ENCODE assay signal across 10 cellular contexts in genomic region chr1:9912264-9912936, GRCh38. TPM values are rescaled to one million over a fixed set of nuclear protein-coding genes. Genes with fewer than 3 reads are reported as not detected.
DNase-seq lines count a peak whose midpoint lies in the region; ATAC-seq, FAIRE-seq and TF ChIP-seq lines count a peak whose summit lies in the region.
"Had no signal": no experiment of that assay in that cellular context is flagged by ENCODE, and none has a peak within 500 bp of the region (broad histone marks: within the 10 kb centered on the region; RNA-seq: fewer than 3 reads in every experiment).

No MANE protein-coding gene starts in this region.

- no peak overlapping the region for H3K9ac ChIP-seq in HCT116 (ENCODE audit: low read length)

- peak overlapping the region; percentile 19 for H3K27ac Mint-ChIP-seq in CD4-positive, alpha-beta T cell
- peak overlapping the region; percentile 2 for H3K27ac Mint-ChIP-seq in activated naive CD8-positive, alpha-beta T cell treated with anti-CD3 and anti-CD28 coated beads, Interleukin-2, amount 50 U/mL, for 24 hours
- peak overlapping the region; percentile 9 to 94 (median 82) for H3K27ac Mint-ChIP-seq in naive thymus-derived CD4-positive, alpha-beta T cell

- peaks cover 7% of the 10 kb centered on the region; the same call in 1 of the 2 replicates for H3K79me2 ChIP-seq in HCT116 (ENCODE audit: insufficient read depth, low read length)

- H3K4me3 Mint-ChIP-seq in CD4-positive, alpha-beta T cell: peak overlapping the region; percentile 79
- no peak overlapping the region for H3K4me3 Mint-ChIP-seq in activated naive CD8-positive, alpha-beta T cell treated with anti-CD3 and anti-CD28 coated beads, Interleukin-2, amount 50 U/mL, for 24 hours
- peak overlapping the region; percentile 35 to 75 (median 62) for H3K4me3 Mint-ChIP-seq in naive thymus-derived CD4-positive, alpha-beta T cell

- FAIRE-seq in urothelium cell line (lab: Jason Lieb, UNC): no peak

- no peak for DNase-seq in CD4-positive, alpha-beta T cell
- DNase-seq in HCT116 (ENCODE audit: low read depth, low spot score) (no peak), DMS53 (lab: John Stamatoyannopoulos, UW) (no peak), retina (no peak), urothelium cell line (ENCODE audit: low spot score) (no peak)
- DNase-seq in activated naive CD8-positive, alpha-beta T cell treated with anti-CD3 and anti-CD28 coated beads, Interleukin-2, amount 50 U/mL, for 24 hours: no peak
- DNase-seq in naive thymus-derived CD4-positive, alpha-beta T cell: no peak
- DNase-seq: COR-L47, NCI-H524 treated with DMSO at 0.1 percent for 48 hours had no signal

- TF ChIP-seq POLR2A in HCT116 (IDR thresholded peaks at IDR 0.05; ENCODE audit: borderline replicate concordance, extremely low read depth, insufficient read depth, insufficient read length): no peak

- RAD21 ChIA-PET in HCT116 (lab: Charles Lee; ENCODE audit: low non-redundant PET in 1 of 2, low total read pairs in 2 of 2, uncharacterized antibody in 2 of 2, unreplicated experiment in 2 of 2): no interaction called here

- BruUV-seq in HCT116 (replicated peaks; lab: Mats Ljungman, UMichigan): no TSS peak

- no peaks in the 10 kb centered on the region for H4K20me1 ChIP-seq in HCT116 (ENCODE audit: insufficient read depth)

- no peak overlapping the region for H3K4me2 ChIP-seq in HCT116 (ENCODE audit: low read length)

- TF ChIP-seq RAD21 in HCT116 (IDR thresholded peaks at IDR 0.05; ENCODE audit: low read depth): no peak

- peaks cover 36% of the 10 kb centered on the region for H3K4me1 Mint-ChIP-seq in CD4-positive, alpha-beta T cell (ENCODE audit: low read depth)
- H3K4me1 Mint-ChIP-seq in activated naive CD8-positive, alpha-beta T cell treated with anti-CD3 and anti-CD28 coated beads, Interleukin-2, amount 50 U/mL, for 24 hours: peaks cover 22% of the 10 kb centered on the region
- H3K4me1 Mint-ChIP-seq in naive thymus-derived CD4-positive, alpha-beta T cell: peaks cover 25 to 36% (median 30%) of the 10 kb centered on the region in 7 donors

- TF ChIP-seq CTCF in CD4-positive, alpha-beta T cell (IDR thresholded peaks at IDR 0.05): no peak
- TF ChIP-seq CTCF in HCT116 (IDR thresholded peaks at IDR 0.05 in 2 of 3, conservative IDR thresholded peaks at IDR 0.05 in 1 of 3; ENCODE audit: borderline replicate concordance in 1 of 3, insufficient read depth in 1 of 3, low read depth in 2 of 3, low read length in 2 of 3): no peak

- H3K27ac ChIP-seq in CD4-positive, alpha-beta T cell (ENCODE audit: low read depth, low read length): no peak overlapping the region
- 0 out of 2 replicates have a peak overlapping the region, but pooled peaks have one; percentile 10 for H3K27ac ChIP-seq in HCT116 (ENCODE audit: low read depth, low read length)
- H3K27ac ChIP-seq in naive thymus-derived CD4-positive, alpha-beta T cell (ENCODE audit: low read depth, low read length): peak overlapping the region; percentile 49

- no peak overlapping the region for H2AFZ ChIP-seq in HCT116 (ENCODE audit: low read depth, low read length, poor library complexity, severe bottlenecking)

- H3K27me3 ChIP-seq in CD4-positive, alpha-beta T cell (ENCODE audit: control insufficient read depth, insufficient read depth, low read length): no peaks in the 10 kb centered on the region
- H3K27me3 ChIP-seq in HCT116 (ENCODE audit: insufficient read depth, low read length): no peaks in the 10 kb centered on the region
- no peaks in the 10 kb centered on the region for H3K27me3 ChIP-seq in naive thymus-derived CD4-positive, alpha-beta T cell (ENCODE audit: control insufficient read depth in 2 of 2, insufficient read depth in 2 of 2, low read length in 2 of 2)

- intact Hi-C loops in CD4-positive, alpha-beta T cell (cut with DNase I, micrococcal nuclease): loop anchor here in 1 of 2 experiments (10.0 kb wide), 1 partner anchor 788 kb away; the partner anchor contains the start of gene GPR157
- intact Hi-C loops in HCT116 (cut with micrococcal nuclease): no loop called here
- intact Hi-C loops in naive thymus-derived CD4-positive, alpha-beta T cell (cut with micrococcal nuclease): loop anchor here (5.0 to 10.0 kb wide), 2 partner anchors 1100 to 1102 kb away; partner anchors contain the start of gene TARDBP (in 2 of the 2)

- H3K27me3 Mint-ChIP-seq in CD4-positive, alpha-beta T cell: no peaks in the 10 kb centered on the region
- H3K27me3 Mint-ChIP-seq in activated naive CD8-positive, alpha-beta T cell treated with anti-CD3 and anti-CD28 coated beads, Interleukin-2, amount 50 U/mL, for 24 hours: no peaks in the 10 kb centered on the region
- peaks cover 0 to 15% (median 0%) of the 10 kb centered on the region in 5 donors for H3K27me3 Mint-ChIP-seq in naive thymus-derived CD4-positive, alpha-beta T cell

- no peaks in the 10 kb centered on the region for H3K9me2 ChIP-seq in HCT116 (ENCODE audit: insufficient read depth)

- ATAC-seq in CD4-positive, alpha-beta T cell (ENCODE audit: poor library complexity): no peak
- no peak for ATAC-seq in HCT116
- no peak for ATAC-seq in activated naive CD8-positive, alpha-beta T cell treated with anti-CD3 and anti-CD28 coated beads, Interleukin-2, amount 50 U/mL, for 24 hours
- no peak for ATAC-seq in naive thymus-derived CD4-positive, alpha-beta T cell
- no peak for ATAC-seq in HG02763 (IDR thresholded peaks at IDR 0.05; ENCODE audit: unreplicated experiment)

- H3K36me3 Mint-ChIP-seq in CD4-positive, alpha-beta T cell (ENCODE audit: low read depth): no peaks in the 10 kb centered on the region
- no peaks in the 10 kb centered on the region for H3K36me3 Mint-ChIP-seq in activated naive CD8-positive, alpha-beta T cell treated with anti-CD3 and anti-CD28 coated beads, Interleukin-2, amount 50 U/mL, for 24 hours (ENCODE audit: low read depth)
- H3K36me3 Mint-ChIP-seq in naive thymus-derived CD4-positive, alpha-beta T cell: no peaks in the 10 kb centered on the region

- no peak overlapping the region for H3K4me3 ChIP-seq in HCT116 (replicated peaks in 1 of 2; ENCODE audit: low read depth in 1 of 2, low read length in 2 of 2)
- no peak overlapping the region for H3K4me3 ChIP-seq in naive thymus-derived CD4-positive, alpha-beta T cell (ENCODE audit: low read length)

- no peaks in the 10 kb centered on the region for H3K9me3 ChIP-seq in CD4-positive, alpha-beta T cell (ENCODE audit: control insufficient read depth, low read length)
- no peaks in the 10 kb centered on the region for H3K9me3 ChIP-seq in HCT116 (ENCODE audit: control insufficient read depth in 1 of 2, insufficient read depth in 1 of 2, low read depth in 1 of 2, low read length in 2 of 2)
- H3K9me3 ChIP-seq in naive thymus-derived CD4-positive, alpha-beta T cell (ENCODE audit: control insufficient read depth in 2 of 3, low read length in 3 of 3): no peaks in the 10 kb centered on the region

- peaks cover 10 to 21% of the 10 kb centered on the region in 2 experiments for H3K4me1 ChIP-seq in HCT116 (ENCODE audit: control insufficient read depth in 1 of 2, insufficient read depth in 2 of 2, low read length in 2 of 2)
- peaks cover 13 to 15% of the 10 kb centered on the region in 2 donors for H3K4me1 ChIP-seq in naive thymus-derived CD4-positive, alpha-beta T cell (ENCODE audit: control insufficient read depth in 2 of 2, insufficient read depth in 2 of 2, low read length in 2 of 2)

- POLR2A ChIA-PET in CD4-positive, alpha-beta T cell (lab: Charles Lee): no interaction called here
- POLR2A ChIA-PET in HCT116 (lab: Charles Lee): no interaction called here
- POLR2A ChIA-PET in naive thymus-derived CD4-positive, alpha-beta T cell (lab: Charles Lee): interaction anchor here (0.6 to 1.6 kb wide), 2 partner anchors 31 to 95 kb away, joined by 3 to 6 read pairs; partner anchors contain the start of genes LZIC and NMNAT1

- CTCF ChIA-PET in CD4-positive, alpha-beta T cell (lab: Charles Lee): no interaction called here
- CTCF ChIA-PET in HCT116 (lab: Charles Lee): interaction anchor here (0.6 kb wide), 1 partner anchor 44 kb away, joined by 3 read pairs; no protein-coding TSS in a partner anchor
- CTCF ChIA-PET in naive thymus-derived CD4-positive, alpha-beta T cell (lab: Charles Lee): no interaction called here

- no peaks in the 10 kb centered on the region for H3K36me3 ChIP-seq in HCT116 (ENCODE audit: control insufficient read depth in 1 of 2, insufficient read depth in 2 of 2, low read length in 2 of 2)
- H3K36me3 ChIP-seq in naive thymus-derived CD4-positive, alpha-beta T cell (ENCODE audit: control insufficient read depth in 2 of 3, insufficient read depth in 3 of 3, low read length in 3 of 3): peaks cover 0 to 3% (median 0%) of the 10 kb centered on the region in 3 experiments

- H3K9me3 Mint-ChIP-seq in CD4-positive, alpha-beta T cell: no peaks in the 10 kb centered on the region
- H3K9me3 Mint-ChIP-seq in activated naive CD8-positive, alpha-beta T cell treated with anti-CD3 and anti-CD28 coated beads, Interleukin-2, amount 50 U/mL, for 24 hours: no peaks in the 10 kb centered on the region
- H3K9me3 Mint-ChIP-seq in naive thymus-derived CD4-positive, alpha-beta T cell: no peaks in the 10 kb centered on the region

TF ChIP-seq in HCT116, 20 proteins besides CTCF, POLR2A, EP300 and RAD21 (continues in another document):
- TF ChIP-seq EGR1 (IDR thresholded peaks at IDR 0.05; ENCODE audit: low read depth): no peak
- no peak for TF ChIP-seq CBX3 (IDR thresholded peaks at IDR 0.05; ENCODE audit: low read depth)
- no peak for TF ChIP-seq ZNF274 (IDR thresholded peaks at IDR 0.05; ENCODE audit: low read depth, low read length)
- no peak for TF ChIP-seq SIN3A (IDR thresholded peaks at IDR 0.05; ENCODE audit: low read depth)
- TF ChIP-seq, protein P1, sequence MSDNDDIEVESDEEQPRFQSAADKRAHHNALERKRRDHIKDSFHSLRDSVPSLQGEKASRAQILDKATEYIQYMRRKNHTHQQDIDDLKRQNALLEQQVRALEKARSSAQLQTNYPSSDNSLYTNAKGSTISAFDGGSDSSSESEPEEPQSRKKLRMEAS (IDR thresholded peaks at IDR 0.05): no peak
- TF ChIP-seq SP1 (IDR thresholded peaks at IDR 0.05; ENCODE audit: low read depth): no peak
- no peak for TF ChIP-seq EZH2 (IDR thresholded peaks at IDR 0.05)
- no peak for TF ChIP-seq JUND (IDR thresholded peaks at IDR 0.05)

RNA-seq across cellular contexts. Expression of gene CTNNBIP1, which starts 2.3 kb away (rescaled TPM):
- total RNA-seq in CD4-positive, alpha-beta T cell: 1 to 10 TPM; 6.6 to 6.8 TPM
- total RNA-seq in HCT116 (2021; ENCODE audit: unreplicated experiment): 31.3 TPM
- polyA plus RNA-seq in HCT116 (2012): 33.7 and 43.0 TPM in 2 replicates
- total RNA-seq in naive thymus-derived CD4-positive, alpha-beta T cell: 10 to 100 TPM in 1 of 5 experiments, 1 to 10 TPM in 4; 6.5 to 17.2 (median 7.4) TPM
- polyA plus RNA-seq in naive thymus-derived CD4-positive, alpha-beta T cell: 1 to 10 TPM; 5.3 to 6.5 TPM

RNA-seq across cellular contexts. Expression of gene LZIC, which starts 30.8 kb away (rescaled TPM):
- 10 to 100 TPM; 16.0 to 18.1 TPM for total RNA-seq in CD4-positive, alpha-beta T cell
- total RNA-seq in HCT116 (2021; ENCODE audit: unreplicated experiment): 26.6 TPM
- 11.1 and 16.2 TPM in 2 replicates for polyA plus RNA-seq in HCT116 (2012)
- total RNA-seq in naive thymus-derived CD4-positive, alpha-beta T cell: 10 to 100 TPM; 18.0 to 35.1 (median 31.0) TPM
- 10 to 100 TPM; 39.1 to 44.0 TPM for polyA plus RNA-seq in naive thymus-derived CD4-positive, alpha-beta T cell

RNA-seq across cellular contexts. Expression of gene NMNAT1, which starts 30.9 kb away (rescaled TPM):
- total RNA-seq in CD4-positive, alpha-beta T cell: 1 to 10 TPM in 1 of 2 experiments, under 1 TPM in 1; 0.66 to 1.0 TPM
- total RNA-seq in HCT116 (2021; ENCODE audit: unreplicated experiment): 8.6 TPM
- polyA plus RNA-seq in HCT116 (2012): 5.7 and 5.9 TPM in 2 replicates
- 1 to 10 TPM; 2.7 to 8.3 (median 7.5) TPM for total RNA-seq in naive thymus-derived CD4-positive, alpha-beta T cell
- 1 to 10 TPM; 5.5 to 9.5 TPM for polyA plus RNA-seq in naive thymus-derived CD4-positive, alpha-beta T cell

Comparison
In these comparisons a context has a peak if more than half of its experiments do, and no peak if none do; other contexts are left out.
1. H3K27ac Mint-ChIP-seq: peak in every context shown above with its lines; median percentile 82 in naive thymus-derived CD4-positive, alpha-beta T cell; 19 in CD4-positive, alpha-beta T cell; 2 in activated naive CD8-positive, alpha-beta T cell treated with anti-CD3 and anti-CD28 coated beads, Interleukin-2, amount 50 U/mL, for 24 hours.